Comparison of ENCODE assay signal across 21 cellular contexts in genomic region chr1:107976431-107977215, GRCh38. TPM values are rescaled to one million over a fixed set of nuclear protein-coding genes. Genes with fewer than 3 reads are reported as not detected.
DNase-seq lines count a peak whose midpoint lies in the region; ATAC-seq lines count a peak whose summit lies in the region.
"Had no signal": no experiment of that assay in that cellular context is flagged by ENCODE, and none has a peak within 500 bp of the region (broad histone marks: within the 10 kb centered on the region; RNA-seq: fewer than 3 reads in every experiment).

No MANE protein-coding gene starts in this region.

- no peak overlapping the region for H3K4me3 Mint-ChIP-seq in activated T-cell treated with anti-CD3 and anti-CD28 coated beads, Interleukin-2, amount 50 U/mL, for 72 hours
- H3K4me3 Mint-ChIP-seq: stimulated activated memory B cell treated with anti-CD40 and anti-IgM and Interleukin-4, amounts not matched to agents 10 μg/mL and 1 μg/mL and 100 μg/mL, for 72 hours had no signal

- intact Hi-C loops in head of caudate nucleus (cut with DNase I) = no loop called here

- no peaks in the 10 kb centered on the region for H3K36me3 Mint-ChIP-seq in activated T-cell treated with anti-CD3 and anti-CD28 coated beads, Interleukin-2, amount 50 U/mL, for 72 hours (ENCODE audit: insufficient read depth in 2 of 2)
- H3K36me3 Mint-ChIP-seq: stimulated activated memory B cell treated with anti-CD40 and anti-IgM and Interleukin-4, amounts not matched to agents 10 μg/mL and 1 μg/mL and 100 μg/mL, for 72 hours had no signal

- DNase-seq in activated T-cell treated with anti-CD3 and anti-CD28 coated beads, Interleukin-2, amount 50 U/mL, for 72 hours = no peak
- no peak for DNase-seq in activated T-cell treated with anti-CD3 and anti-CD28 coated beads for 4 hours
- DNase-seq in NCI-H748 treated with DMSO at 0.1 percent for 48 hours (lab: John Stamatoyannopoulos, UW) = peak; percentile 37
- DNase-seq in head of caudate nucleus = peak in 24 of 42 donors; percentile 6 to 68 (median 30)
- DNase-seq in stimulated activated CD4-positive, alpha-beta T cell treated with anti-CD3 and anti-CD28 coated beads, Interleukin-2, amount 100 ng/mL, for 24 hours = peak; percentile 18 to 36
- DNase-seq in DMS153 (lab: John Stamatoyannopoulos, UW) = no peak
- DNase-seq in NOMO-1 treated with dmso at 0.1 percent for 144 hours (lab: John Stamatoyannopoulos, UW; ENCODE audit: unreplicated experiment) = no peak
- DNase-seq in T1000 (lab: John Stamatoyannopoulos, UW) = no peak
- DNase-seq: activated effector memory CD4-positive, alpha-beta T cell treated with anti-CD3 and anti-CD28 coated beads, Interleukin-2, amount 50 U/mL, for 16 hours; aorta; colonic mucosa; GM23248; IMR-90; left colon; midbrain; NCI-H524 treated with DMSO at 0.1 percent for 48 hours; occipital lobe; PC-9; right lobe of liver; thyroid gland had no signal

- ATAC-seq in activated T-cell treated with anti-CD3 and anti-CD28 coated beads, Interleukin-2, amount 50 U/mL, for 72 hours (replicated peaks in 1 of 2) = peak; percentile 58 to 62
- ATAC-seq: left colon; right lobe of liver; stimulated activated memory B cell treated with anti-CD40 and anti-IgM and Interleukin-4, amounts not matched to agents 10 μg/mL and 1 μg/mL and 100 μg/mL, for 72 hours had no signal

- H3K4me1 Mint-ChIP-seq in activated T-cell treated with anti-CD3 and anti-CD28 coated beads, Interleukin-2, amount 50 U/mL, for 72 hours (ENCODE audit: low read depth) = peaks cover 25% of the 10 kb centered on the region

- H3K9me3 Mint-ChIP-seq in activated T-cell treated with anti-CD3 and anti-CD28 coated beads, Interleukin-2, amount 50 U/mL, for 72 hours = no peaks in the 10 kb centered on the region
- H3K9me3 Mint-ChIP-seq: stimulated activated memory B cell treated with anti-CD40 and anti-IgM and Interleukin-4, amounts not matched to agents 10 μg/mL and 1 μg/mL and 100 μg/mL, for 72 hours had no signal

- peaks cover 14% of the 10 kb centered on the region for H3K27me3 Mint-ChIP-seq in activated T-cell treated with anti-CD3 and anti-CD28 coated beads, Interleukin-2, amount 50 U/mL, for 72 hours (ENCODE audit: low read depth)
- H3K27me3 Mint-ChIP-seq: stimulated activated memory B cell treated with anti-CD40 and anti-IgM and Interleukin-4, amounts not matched to agents 10 μg/mL and 1 μg/mL and 100 μg/mL, for 72 hours had no signal

- no peak overlapping the region for H3K27ac Mint-ChIP-seq in activated T-cell treated with anti-CD3 and anti-CD28 coated beads, Interleukin-2, amount 50 U/mL, for 72 hours
- H3K27ac Mint-ChIP-seq: stimulated activated memory B cell treated with anti-CD40 and anti-IgM and Interleukin-4, amounts not matched to agents 10 μg/mL and 1 μg/mL and 100 μg/mL, for 72 hours had no signal

RNA-seq across cellular contexts. Expression of gene VAV3, which starts 11.6 kb away (rescaled TPM):
- 1 to 10 TPM; 2.5 to 2.8 TPM for total RNA-seq in activated T-cell treated with anti-CD3 and anti-CD28 coated beads, Interleukin-2, amount 50 U/mL, for 72 hours

Comparison
In these comparisons a context has a peak if more than half of its experiments do, and no peak if none do; other contexts are left out.
1. DNase-seq: peak in NCI-H748 treated with DMSO at 0.1 percent for 48 hours (single experiment), head of caudate nucleus (24 of 42) and stimulated activated CD4-positive, alpha-beta T cell treated with anti-CD3 and anti-CD28 coated beads, Interleukin-2, amount 100 ng/mL, for 24 hours (2 of 2); none in activated T-cell treated with anti-CD3 and anti-CD28 coated beads, Interleukin-2, amount 50 U/mL, for 72 hours (0 of 2), activated T-cell treated with anti-CD3 and anti-CD28 coated beads for 4 hours (single experiment), DMS153 (single experiment), NOMO-1 treated with dmso at 0.1 percent for 144 hours (single experiment) and T1000 (single experiment).